ENCODE assay signal across 21 cellular contexts in the genomic region with DNA sequence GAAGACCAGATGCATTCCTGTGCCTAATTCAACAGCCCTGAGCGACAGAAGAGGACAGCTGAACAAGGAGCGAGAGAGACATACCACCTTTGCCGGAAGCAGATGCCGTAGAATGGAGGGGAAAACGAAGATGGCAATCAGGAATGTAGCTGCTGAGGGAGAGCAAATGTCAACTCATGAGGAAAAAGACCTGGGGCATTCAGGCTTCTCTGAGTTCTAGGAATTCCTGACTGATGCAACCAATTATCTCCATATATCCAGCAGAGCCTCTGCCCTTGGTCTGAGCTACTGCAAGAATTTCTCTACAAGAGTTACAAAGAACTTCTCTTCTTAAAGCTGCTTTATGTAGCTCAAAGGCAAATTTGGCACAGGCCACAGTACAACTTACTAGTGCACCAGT.
"Had no signal": no experiment of that assay in that cellular context is flagged by ENCODE, and none has a peak within 500 bp of the region (broad histone marks: within the 10 kb centered on the region; RNA-seq: fewer than 3 reads in every experiment).

No MANE protein-coding gene starts in this region.

- H3K4me1 Mint-ChIP-seq: naive thymus-derived CD4-positive, alpha-beta T cell; nephron; stimulated activated memory B cell treated with anti-CD40 and anti-IgM and Interleukin-4, amounts not matched to agents 10 μg/mL and 1 μg/mL and 100 μg/mL, for 72 hours had no signal

- H3K4me3 ChIP-seq: esophagus squamous epithelium, left lung, prostate gland, sigmoid colon, suprapubic skin, transverse colon, vagina had no signal

- H3K27me3 Mint-ChIP-seq: dendritic cell treated with granulocyte-macrophage colony-stimulating factor and Interleukin-4, amounts not matched to agents 40 ng/mL and 50 ng/mL, for 4 days; stimulated activated memory B cell treated with anti-CD40 and anti-IgM and Interleukin-4, amounts not matched to agents 10 μg/mL and 1 μg/mL and 100 μg/mL, for 72 hours; stimulated activated naive CD8-positive, alpha-beta T cell treated with anti-CD3 and anti-CD28 coated beads, Interleukin-15, Interleukin-2, amounts not matched to agents 100 ng/mL and 50 ng/mL, for 24 hours had no signal

- H3K27me3 ChIP-seq: esophagus squamous epithelium, left lung, sigmoid colon, suprapubic skin, transverse colon, vagina had no signal

- H3K4me3 Mint-ChIP-seq: dendritic cell treated with granulocyte-macrophage colony-stimulating factor and Interleukin-4, amounts not matched to agents 40 ng/mL and 50 ng/mL, for 4 days; naive thymus-derived CD4-positive, alpha-beta T cell; nephron; stimulated activated memory B cell treated with anti-CD40 and anti-IgM and Interleukin-4, amounts not matched to agents 10 μg/mL and 1 μg/mL and 100 μg/mL, for 72 hours; stimulated activated naive CD8-positive, alpha-beta T cell treated with anti-CD3 and anti-CD28 coated beads, Interleukin-15, Interleukin-2, amounts not matched to agents 100 ng/mL and 50 ng/mL, for 24 hours had no signal

- ATAC-seq: left cardiac atrium; left lung; naive thymus-derived CD4-positive, alpha-beta T cell; right cardiac atrium; stimulated activated memory B cell treated with anti-CD40 and anti-IgM and Interleukin-4, amounts not matched to agents 10 μg/mL and 1 μg/mL and 100 μg/mL, for 72 hours had no signal

- H3K36me3 Mint-ChIP-seq: naive thymus-derived CD4-positive, alpha-beta T cell; stimulated activated memory B cell treated with anti-CD40 and anti-IgM and Interleukin-4, amounts not matched to agents 10 μg/mL and 1 μg/mL and 100 μg/mL, for 72 hours had no signal

- H3K9me3 ChIP-seq: esophagus squamous epithelium, left lung, prostate gland, sigmoid colon, suprapubic skin, transverse colon, vagina had no signal

- H3K4me1 ChIP-seq: esophagus squamous epithelium, left lung, prostate gland, sigmoid colon, suprapubic skin, transverse colon, vagina had no signal

- H3K9me3 Mint-ChIP-seq: dendritic cell treated with granulocyte-macrophage colony-stimulating factor and Interleukin-4, amounts not matched to agents 40 ng/mL and 50 ng/mL, for 4 days; naive thymus-derived CD4-positive, alpha-beta T cell; nephron; stimulated activated memory B cell treated with anti-CD40 and anti-IgM and Interleukin-4, amounts not matched to agents 10 μg/mL and 1 μg/mL and 100 μg/mL, for 72 hours; stimulated activated naive CD8-positive, alpha-beta T cell treated with anti-CD3 and anti-CD28 coated beads, Interleukin-15, Interleukin-2, amounts not matched to agents 100 ng/mL and 50 ng/mL, for 24 hours had no signal

- H3K27ac ChIP-seq: esophagus squamous epithelium, left lung, prostate gland, sigmoid colon, suprapubic skin, transverse colon, vagina had no signal

- H3K27ac Mint-ChIP-seq: dendritic cell treated with granulocyte-macrophage colony-stimulating factor and Interleukin-4, amounts not matched to agents 40 ng/mL and 50 ng/mL, for 4 days; naive thymus-derived CD4-positive, alpha-beta T cell; nephron; stimulated activated memory B cell treated with anti-CD40 and anti-IgM and Interleukin-4, amounts not matched to agents 10 μg/mL and 1 μg/mL and 100 μg/mL, for 72 hours; stimulated activated naive CD8-positive, alpha-beta T cell treated with anti-CD3 and anti-CD28 coated beads, Interleukin-15, Interleukin-2, amounts not matched to agents 100 ng/mL and 50 ng/mL, for 24 hours had no signal

- H3K36me3 ChIP-seq: esophagus squamous epithelium, left lung, prostate gland, sigmoid colon, suprapubic skin, transverse colon, vagina had no signal

- DNase-seq: effector memory CD4-positive, alpha-beta T cell; erythroblast; esophagus squamous epithelium; head of caudate nucleus; left cardiac atrium; left lung; mesenchymal stem cell; midbrain; naive thymus-derived CD4-positive, alpha-beta T cell; nucleus accumbens; right cardiac atrium; sigmoid colon; stimulated activated CD4-positive, alpha-beta T cell treated with anti-CD3 and anti-CD28 coated beads, Interleukin-4, amount 100 ng/mL, for 4 hours; transverse colon had no signal
